Comparison of ENCODE assay signal across 2 cellular contexts in the genomic region with DNA sequence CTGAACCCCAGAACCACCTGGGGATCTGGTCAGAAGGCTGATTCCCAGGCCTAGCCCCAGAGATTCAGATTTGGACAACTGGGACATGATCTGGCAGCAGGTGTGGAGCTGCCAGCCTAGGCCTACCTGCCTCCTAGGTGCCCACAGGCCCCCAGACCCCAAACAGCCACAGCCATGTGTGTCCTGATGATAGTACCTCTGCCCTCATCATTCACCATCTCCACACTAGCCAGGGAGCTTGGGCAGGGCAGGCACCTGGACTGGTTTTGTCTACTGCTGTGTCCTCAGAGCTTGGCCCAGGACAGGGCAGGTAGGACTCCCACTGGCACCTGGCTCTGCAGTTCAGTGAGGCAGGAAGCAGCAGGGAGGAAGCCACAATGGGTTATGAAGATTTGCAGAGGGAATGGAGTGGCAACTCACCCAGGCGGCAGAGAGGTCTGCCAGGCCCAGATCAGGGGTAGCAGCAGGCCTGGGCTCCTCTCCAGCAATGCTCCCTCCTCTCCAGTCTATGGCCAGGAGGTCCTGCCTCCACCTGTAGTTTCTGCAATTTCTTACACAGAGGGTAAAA.
TF ChIP-seq lines count a peak whose summit lies in the region.

No MANE protein-coding gene starts in this region.

TF ChIP-seq in HEK293, 187 proteins besides CTCF, POLR2A, EP300 and RAD21:
- TF ChIP-seq HIC1 (tag by site-specific recombination; IDR thresholded peaks at IDR 0.05) (peak; percentile 57; the same call in 1 of the 2 replicates), ZBTB26 (tag by site-specific recombination; optimal IDR thresholded peaks at IDR 0.05) (no peak), BCL6B (tag by site-specific recombination; IDR thresholded peaks at IDR 0.05) (no peak)

TF ChIP-seq in GM12878, 131 proteins besides CTCF, POLR2A, EP300 and RAD21 (continued from another document and continues in another):
- TF ChIP-seq BCLAF1 (IDR thresholded peaks at IDR 0.05) (no peak), EGR1 (IDR thresholded peaks at IDR 0.05; ENCODE audit: borderline replicate concordance in 1 of 2, low read depth in 2 of 2, low read length in 2 of 2) (no peak), SMAD1 (IDR thresholded peaks at IDR 0.05; ENCODE audit: low read depth, partially characterized antibody) (no peak), MYB (IDR thresholded peaks at IDR 0.05; ENCODE audit: borderline replicate concordance, low read depth, low read length) (no peak), MEF2A (IDR thresholded peaks at IDR 0.05; ENCODE audit: insufficient read depth, low read depth, low read length) (no peak), IRF4 (IDR thresholded peaks at IDR 0.05; ENCODE audit: low read depth, low read length) (no peak), IKZF1 (conservative IDR thresholded peaks at IDR 0.05) (no peak; the same call in 1 of the 2 replicates), NKRF (conservative IDR thresholded peaks at IDR 0.05) (no peak), POLR2AphosphoS2 (IDR thresholded peaks at IDR 0.05; ENCODE audit: low read depth, low read length) (peak; percentile 51; the same call in 1 of the 2 replicates), ZNF24 (IDR thresholded peaks at IDR 0.05) (no peak), ATF2 (IDR thresholded peaks at IDR 0.05; ENCODE audit: low read length) (no peak), GABPA (IDR thresholded peaks at IDR 0.05; ENCODE audit: low read depth) (no peak), FOS (IDR thresholded peaks at IDR 0.05; ENCODE audit: borderline replicate concordance, extremely low read depth, insufficient read length) (no peak), KLF5 (IDR thresholded peaks at IDR 0.05; ENCODE audit: partially characterized antibody) (no peak), SUZ12 (IDR thresholded peaks at IDR 0.05; ENCODE audit: unreplicated experiment) (no peak), CEBPZ (IDR thresholded peaks at IDR 0.05; ENCODE audit: low read depth, low read length) (no peak), POU2F2 (IDR thresholded peaks at IDR 0.05; ENCODE audit: borderline replicate concordance, low read depth, low read length) (peak; percentile 6; the same call in 1 of the 3 replicates), ZBTB4 (CRISPR knock-in tag; IDR thresholded peaks at IDR 0.05) (0 out of 2 replicates have a peak, but pooled peaks have one; percentile 18), SIN3A (IDR thresholded peaks at IDR 0.05; ENCODE audit: low read depth, low read length) (0 out of 2 replicates have a peak, but pooled peaks have one; percentile 35), NR2F1 (conservative IDR thresholded peaks at IDR 0.05) (peak; percentile 20; the same call in 1 of the 2 replicates), SMC3 (IDR thresholded peaks at IDR 0.05; ENCODE audit: borderline replicate concordance, low read length) (no peak), ZNF622 (IDR thresholded peaks at IDR 0.05) (no peak), PKNOX1 (IDR thresholded peaks at IDR 0.05) (no peak), KDM1A (IDR thresholded peaks at IDR 0.05; ENCODE audit: borderline replicate concordance) (no peak), NFXL1 (IDR thresholded peaks at IDR 0.05; ENCODE audit: borderline replicate concordance) (no peak), RFX5 (IDR thresholded peaks at IDR 0.05; ENCODE audit: low read depth, low read length) (no peak), RUNX3 (IDR thresholded peaks at IDR 0.05; ENCODE audit: low read length) (no peak), ZNF384 (IDR thresholded peaks at IDR 0.05; ENCODE audit: borderline replicate concordance, low read depth, low read length) (no peak), BRCA1 (IDR thresholded peaks at IDR 0.05; ENCODE audit: low read depth, low read length) (no peak), RAD51 (IDR thresholded peaks at IDR 0.05) (no peak), RBBP5 (conservative IDR thresholded peaks at IDR 0.05) (no peak)
- TF ChIP-seq, protein P1, sequence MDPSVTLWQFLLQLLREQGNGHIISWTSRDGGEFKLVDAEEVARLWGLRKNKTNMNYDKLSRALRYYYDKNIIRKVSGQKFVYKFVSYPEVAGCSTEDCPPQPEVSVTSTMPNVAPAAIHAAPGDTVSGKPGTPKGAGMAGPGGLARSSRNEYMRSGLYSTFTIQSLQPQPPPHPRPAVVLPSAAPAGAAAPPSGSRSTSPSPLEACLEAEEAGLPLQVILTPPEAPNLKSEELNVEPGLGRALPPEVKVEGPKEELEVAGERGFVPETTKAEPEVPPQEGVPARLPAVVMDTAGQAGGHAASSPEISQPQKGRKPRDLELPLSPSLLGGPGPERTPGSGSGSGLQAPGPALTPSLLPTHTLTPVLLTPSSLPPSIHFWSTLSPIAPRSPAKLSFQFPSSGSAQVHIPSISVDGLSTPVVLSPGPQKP (IDR thresholded peaks at IDR 0.05; ENCODE audit: low read depth, low read length) = no peak
- TF ChIP-seq, protein P2, sequence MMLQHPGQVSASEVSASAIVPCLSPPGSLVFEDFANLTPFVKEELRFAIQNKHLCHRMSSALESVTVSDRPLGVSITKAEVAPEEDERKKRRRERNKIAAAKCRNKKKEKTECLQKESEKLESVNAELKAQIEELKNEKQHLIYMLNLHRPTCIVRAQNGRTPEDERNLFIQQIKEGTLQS (IDR thresholded peaks at IDR 0.05; ENCODE audit: borderline replicate concordance, extremely low read depth, low read depth, low read length) = no peak
- TF ChIP-seq, protein P3, sequence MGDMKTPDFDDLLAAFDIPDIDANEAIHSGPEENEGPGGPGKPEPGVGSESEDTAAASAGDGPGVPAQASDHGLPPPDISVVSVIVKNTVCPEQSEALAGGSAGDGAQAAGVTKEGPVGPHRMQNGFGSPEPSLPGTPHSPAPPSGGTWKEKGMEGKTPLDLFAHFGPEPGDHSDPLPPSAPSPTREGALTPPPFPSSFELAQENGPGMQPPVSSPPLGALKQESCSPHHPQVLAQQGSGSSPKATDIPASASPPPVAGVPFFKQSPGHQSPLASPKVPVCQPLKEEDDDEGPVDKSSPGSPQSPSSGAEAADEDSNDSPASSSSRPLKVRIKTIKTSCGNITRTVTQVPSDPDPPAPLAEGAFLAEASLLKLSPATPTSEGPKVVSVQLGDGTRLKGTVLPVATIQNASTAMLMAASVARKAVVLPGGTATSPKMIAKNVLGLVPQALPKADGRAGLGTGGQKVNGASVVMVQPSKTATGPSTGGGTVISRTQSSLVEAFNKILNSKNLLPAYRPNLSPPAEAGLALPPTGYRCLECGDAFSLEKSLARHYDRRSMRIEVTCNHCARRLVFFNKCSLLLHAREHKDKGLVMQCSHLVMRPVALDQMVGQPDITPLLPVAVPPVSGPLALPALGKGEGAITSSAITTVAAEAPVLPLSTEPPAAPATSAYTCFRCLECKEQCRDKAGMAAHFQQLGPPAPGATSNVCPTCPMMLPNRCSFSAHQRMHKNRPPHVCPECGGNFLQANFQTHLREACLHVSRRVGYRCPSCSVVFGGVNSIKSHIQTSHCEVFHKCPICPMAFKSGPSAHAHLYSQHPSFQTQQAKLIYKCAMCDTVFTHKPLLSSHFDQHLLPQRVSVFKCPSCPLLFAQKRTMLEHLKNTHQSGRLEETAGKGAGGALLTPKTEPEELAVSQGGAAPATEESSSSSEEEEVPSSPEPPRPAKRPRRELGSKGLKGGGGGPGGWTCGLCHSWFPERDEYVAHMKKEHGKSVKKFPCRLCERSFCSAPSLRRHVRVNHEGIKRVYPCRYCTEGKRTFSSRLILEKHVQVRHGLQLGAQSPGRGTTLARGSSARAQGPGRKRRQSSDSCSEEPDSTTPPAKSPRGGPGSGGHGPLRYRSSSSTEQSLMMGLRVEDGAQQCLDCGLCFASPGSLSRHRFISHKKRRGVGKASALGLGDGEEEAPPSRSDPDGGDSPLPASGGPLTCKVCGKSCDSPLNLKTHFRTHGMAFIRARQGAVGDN (IDR thresholded peaks at IDR 0.05) = 0 out of 2 replicates have a peak, but pooled peaks have one; percentile 9
